In genomic region chr10:111445709-111446108, GRCh38 we compare ENCODE assay signal across 20 cellular contexts.
"Had no signal": no experiment of that assay in that cellular context is flagged by ENCODE, and none has a peak within 500 bp of the region (broad histone marks: within the 10 kb centered on the region; RNA-seq: fewer than 3 reads in every experiment).

No MANE protein-coding gene starts in this region.

- DNase-seq: KBM-7, MV-4-11, NCI-H1048, NCI-H1105, NCI-H1417, NCI-H1436 treated with DMSO at 0.1 percent for 48 hours, NCI-H1694, NCI-H187 treated with DMSO at 0.1 percent for 48 hours, NCI-H2029 treated with DMSO at 0.1 percent for 48 hours, NCI-H2107, NCI-H2171 treated with DMSO at 0.1 percent for 48 hours, NCI-H345, NCI-H446 treated with DMSO at 0.1 percent for 48 hours, NCI-H510A treated with DMSO at 0.1 percent for 48 hours, NCI-H526, PC-3, SHP77 had no signal

- H3K27ac ChIP-seq: RWPE1 had no signal

- ATAC-seq: Panc1, PC-3, SK-N-SH treated with all-trans-retinoic acid at 6 μM for 48 hours had no signal
